ENCODE assay signal across 14 cellular contexts in genomic region chr4:81723927-81724587, GRCh38.
A peak's percentile ranks its signal among the peaks of the same experiment; 100 is the strongest.
DNase-seq lines count a peak whose midpoint lies in the region; ATAC-seq, FAIRE-seq and TF ChIP-seq lines count a peak whose summit lies in the region.
"Had no signal": no experiment of that assay in that cellular context is flagged by ENCODE, and none has a peak within 500 bp of the region (broad histone marks: within the 10 kb centered on the region; RNA-seq: fewer than 3 reads in every experiment).

No MANE protein-coding gene starts in this region.

- intact Hi-C loops in dorsolateral prefrontal cortex (cut with DNase I), result loop anchor here (2.0 to 10.0 kb wide), 3 partner anchors 121 to 253 kb away; partner anchors contain the start of gene RASGEF1B (in 2 of the 2)
- intact Hi-C loops in naive thymus-derived CD4-positive, alpha-beta T cell (cut with micrococcal nuclease), result loop anchor here in 1 of 2 donors (2.0 kb wide), 1 partner anchor 257 kb away; no protein-coding TSS in a partner anchor

- H3K27ac Mint-ChIP-seq in naive thymus-derived CD4-positive, alpha-beta T cell, result peak overlapping the region in 2 of 9 donors; percentile 6 to 38

- FAIRE-seq in HTR-8/SVneo (lab: Jason Lieb, UNC), result no peak

- peak overlapping the region in 48 of 59 donors; percentile 1 to 87 (median 74) for H3K27ac ChIP-seq in dorsolateral prefrontal cortex
- no peak overlapping the region for H3K27ac ChIP-seq in naive thymus-derived CD4-positive, alpha-beta T cell (ENCODE audit: low read depth, low read length)
- H3K27ac ChIP-seq: thoracic aorta had no signal

- peaks cover 0 to 6% of the 10 kb centered on the region in 2 donors for H3K4me1 ChIP-seq in naive thymus-derived CD4-positive, alpha-beta T cell (ENCODE audit: control insufficient read depth in 2 of 2, insufficient read depth in 2 of 2, low read length in 2 of 2)

- no peaks in the 10 kb centered on the region for H3K36me3 Mint-ChIP-seq in naive thymus-derived CD4-positive, alpha-beta T cell
- H3K36me3 Mint-ChIP-seq: activated naive CD8-positive, alpha-beta T cell treated with anti-CD3 and anti-CD28 coated beads for 36 hours had no signal

- no peak overlapping the region for H3K4me3 ChIP-seq in dorsolateral prefrontal cortex
- no peak overlapping the region for H3K4me3 ChIP-seq in naive thymus-derived CD4-positive, alpha-beta T cell (ENCODE audit: low read length)
- H3K4me3 ChIP-seq: thoracic aorta had no signal

- CTCF ChIA-PET in naive thymus-derived CD4-positive, alpha-beta T cell (lab: Charles Lee), result interaction anchor here (1.1 kb wide), 1 partner anchor 258 kb away, joined by 4 read pairs; no protein-coding TSS in a partner anchor

- H3K4me1 Mint-ChIP-seq in naive thymus-derived CD4-positive, alpha-beta T cell, result peaks cover 6 to 22% (median 14%) of the 10 kb centered on the region in 7 donors

- peak overlapping the region in 3 of 10 donors; percentile 18 to 47 (median 23) for H3K4me3 Mint-ChIP-seq in naive thymus-derived CD4-positive, alpha-beta T cell
- H3K4me3 Mint-ChIP-seq: activated naive CD8-positive, alpha-beta T cell treated with anti-CD3 and anti-CD28 coated beads for 36 hours had no signal

- no peaks in the 10 kb centered on the region for H3K9me3 ChIP-seq in naive thymus-derived CD4-positive, alpha-beta T cell (ENCODE audit: control insufficient read depth in 2 of 3, low read length in 3 of 3)
- H3K9me3 ChIP-seq: thoracic aorta had no signal

- DNase-seq in NCI-H2107 (lab: John Stamatoyannopoulos, UW) (peak; percentile 3), NCI-H2107 treated with DMSO at 0.1 percent for 48 hours (lab: John Stamatoyannopoulos, UW; ENCODE audit: unreplicated experiment) (no peak), NAMALWA (ENCODE audit: low spot score) (peak; percentile 59), dorsolateral prefrontal cortex (no peak), HTR-8/SVneo (ENCODE audit: insufficient read length, low spot score) (no peak)
- peak in 5 of 9 donors; percentile 14 to 38 (median 24) for DNase-seq in naive thymus-derived CD4-positive, alpha-beta T cell
- DNase-seq: activated naive CD8-positive, alpha-beta T cell treated with anti-CD3 and anti-CD28 coated beads for 36 hours; effector memory CD4-positive, alpha-beta T cell; GF-D8; GOT3; NCI-H1048 had no signal

- POLR2A ChIA-PET in naive thymus-derived CD4-positive, alpha-beta T cell (lab: Charles Lee), result no interaction called here

- no peak for ATAC-seq in naive thymus-derived CD4-positive, alpha-beta T cell
- ATAC-seq in HG03460 (IDR thresholded peaks at IDR 0.05; ENCODE audit: unreplicated experiment), result no peak
- no peak for ATAC-seq in HG02763 (IDR thresholded peaks at IDR 0.05; ENCODE audit: unreplicated experiment)

- no peak for TF ChIP-seq CTCF in dorsolateral prefrontal cortex (IDR thresholded peaks at IDR 0.05 in 54 of 56, conservative IDR thresholded peaks at IDR 0.05 in 2 of 56; ENCODE audit: low read depth in 1 of 56, partially characterized antibody in 56 of 56)

- H3K27me3 Mint-ChIP-seq in naive thymus-derived CD4-positive, alpha-beta T cell, result peaks cover 0 to 11% (median 9%) of the 10 kb centered on the region in 5 donors
- H3K27me3 Mint-ChIP-seq: activated naive CD8-positive, alpha-beta T cell treated with anti-CD3 and anti-CD28 coated beads for 36 hours had no signal

- H3K36me3 ChIP-seq in naive thymus-derived CD4-positive, alpha-beta T cell (ENCODE audit: control insufficient read depth in 2 of 3, insufficient read depth in 3 of 3, low read length in 3 of 3), result no peaks in the 10 kb centered on the region
- H3K36me3 ChIP-seq: thoracic aorta had no signal

- H3K9me3 Mint-ChIP-seq in naive thymus-derived CD4-positive, alpha-beta T cell, result peaks cover 0 to 6% (median 0%) of the 10 kb centered on the region in 11 donors

- H3K27me3 ChIP-seq in dorsolateral prefrontal cortex, result peaks cover 0 to under 1% (median 0%) of the 10 kb centered on the region in 45 donors
- H3K27me3 ChIP-seq in naive thymus-derived CD4-positive, alpha-beta T cell (ENCODE audit: control insufficient read depth in 2 of 2, insufficient read depth in 2 of 2, low read length in 2 of 2), result no peaks in the 10 kb centered on the region

Comparison
In these comparisons a context has a peak if more than half of its experiments do, and no peak if none do; other contexts are left out.
1. DNase-seq: peak in NCI-H2107 (single experiment), NAMALWA (single experiment) and naive thymus-derived CD4-positive, alpha-beta T cell (5 of 9); none in NCI-H2107 treated with DMSO at 0.1 percent for 48 hours (single experiment), dorsolateral prefrontal cortex (0 of 10) and HTR-8/SVneo (single experiment).